ENCODE assay signal across 8 cellular contexts in genomic region chr22:37681556-37682049, GRCh38. TPM values are rescaled to one million over a fixed set of nuclear protein-coding genes. Genes with fewer than 3 reads are reported as not detected.
A peak's percentile ranks its signal among the peaks of the same experiment; 100 is the strongest.
DNase-seq lines count a peak whose midpoint lies in the region; ATAC-seq and TF ChIP-seq lines count a peak whose summit lies in the region.

No MANE protein-coding gene starts in this region.

- no peaks in the 10 kb centered on the region for H3K27me3 ChIP-seq in lower lobe of right lung (ENCODE audit: low read depth)

- H3K9me3 ChIP-seq in lower lobe of right lung, result no peaks in the 10 kb centered on the region

- TF ChIP-seq CTCF in 22Rv1 (IDR thresholded peaks at IDR 0.05) (peak; percentile 92), GM12875 (IDR thresholded peaks at IDR 0.05; ENCODE audit: borderline replicate concordance, insufficient read depth, low read depth, low read length) (peak; percentile 93), lower lobe of right lung (IDR thresholded peaks at IDR 0.05) (peak; percentile 86)

- H3K4me3 ChIP-seq in GM12875 (ENCODE audit: low read depth, low read length), result no peak overlapping the region
- no peak overlapping the region for H3K4me3 ChIP-seq in lower lobe of right lung

- peak; percentile 37 to 39 for ATAC-seq in activated CD4-positive, CD25-positive, alpha-beta regulatory T cell treated with anti-CD3 and anti-CD28 coated beads, Interleukin-2, amount 50 U/mL, for 24 hours
- peak; percentile 69 to 79 for ATAC-seq in lower lobe of right lung
- ATAC-seq in GM19324 (IDR thresholded peaks at IDR 0.05; ENCODE audit: low FRiP score, unreplicated experiment), result no peak

- intact Hi-C loops in lower lobe of right lung (cut with DNase I), result no loop called here

- H3K27ac ChIP-seq in 22Rv1 (no peak overlapping the region), lower lobe of right lung (no peak overlapping the region)

- DNase-seq in NCI-H226, result peak; percentile 23
- DNase-seq in cerebellar cortex (ENCODE audit: low spot score), result peak; percentile 77
- DNase-seq in lower lobe of right lung, result peak; percentile 80
- DNase-seq in stimulated activated CD8-positive, alpha-beta memory T cell treated with anti-CD3 and anti-CD28 coated beads, Interleukin-15, amount 100 ng/mL, for 4 hours (ENCODE audit: low read depth in 2 of 2), result peak; percentile 41 to 57

- H3K4me1 ChIP-seq in lower lobe of right lung, result peaks cover 28% of the 10 kb centered on the region

- H3K36me3 ChIP-seq in lower lobe of right lung, result peaks cover 28% of the 10 kb centered on the region

RNA-seq across cellular contexts. Expression of gene NOL12, which starts 4.5 kb away (rescaled TPM):
- 23.0 TPM for total RNA-seq in lower lobe of right lung

RNA-seq across cellular contexts. Expression of gene LGALS1, which starts 6.2 kb away (rescaled TPM):
- total RNA-seq in lower lobe of right lung, result 425 TPM

RNA-seq across cellular contexts. Expression of gene TRIOBP, which starts 15.2 kb away (rescaled TPM):
- total RNA-seq in lower lobe of right lung, result 78.8 TPM

RNA-seq across cellular contexts. Expression of gene PDXP, which starts 23.1 kb away (rescaled TPM):
- total RNA-seq in lower lobe of right lung, result 3.9 TPM

RNA-seq across cellular contexts. Expression of gene SH3BP1, which starts 42.1 kb away (rescaled TPM):
- 34.8 TPM for total RNA-seq in lower lobe of right lung

Comparison
In these comparisons a context has a peak if more than half of its experiments do, and no peak if none do; other contexts are left out.
1. DNase-seq: peak in every context shown above with its lines; median percentile 80 in lower lobe of right lung; 77 in cerebellar cortex; 49 in stimulated activated CD8-positive, alpha-beta memory T cell treated with anti-CD3 and anti-CD28 coated beads, Interleukin-15, amount 100 ng/mL, for 4 hours; 23 in NCI-H226.